ENCODE assay signal across 1 cellular context in the genomic region with DNA sequence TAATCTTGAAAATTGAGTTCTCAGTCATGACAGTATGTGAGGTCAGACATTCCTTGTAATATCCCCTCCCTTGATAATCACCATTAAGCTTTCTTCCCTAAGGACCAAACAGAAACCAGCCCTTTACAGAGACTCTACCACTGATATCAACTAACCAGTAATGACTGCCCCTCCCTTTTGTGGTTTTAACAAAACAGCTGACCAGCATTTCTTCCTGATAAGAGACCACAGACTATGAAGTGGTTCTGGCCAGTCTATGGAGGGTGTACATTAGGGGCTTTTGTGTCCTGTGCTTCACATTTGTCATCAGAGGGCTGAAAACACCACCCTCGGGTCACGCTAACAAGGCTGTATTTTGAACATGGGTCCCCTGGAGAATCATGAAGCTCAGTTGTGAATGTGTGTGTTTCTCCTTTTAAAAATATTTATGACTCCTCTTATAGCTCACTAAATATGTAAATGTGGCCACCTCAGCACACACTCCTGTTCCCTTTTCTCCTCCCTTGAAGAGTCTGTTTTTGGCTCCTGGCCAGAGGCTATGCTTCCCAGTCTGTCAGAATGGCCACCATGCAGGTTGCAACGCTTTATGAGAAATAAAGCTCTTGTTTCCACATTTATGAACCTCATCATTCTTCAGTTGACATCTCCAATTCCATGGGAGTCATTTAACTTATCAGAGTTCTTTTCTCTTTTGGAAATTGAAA.
TF ChIP-seq lines count a peak whose summit lies in the region.

No MANE protein-coding gene starts in this region.

TF ChIP-seq in GM12878, 131 proteins besides CTCF, POLR2A, EP300 and RAD21 (continued from another document and continues in another):
- TF ChIP-seq, protein P1, sequence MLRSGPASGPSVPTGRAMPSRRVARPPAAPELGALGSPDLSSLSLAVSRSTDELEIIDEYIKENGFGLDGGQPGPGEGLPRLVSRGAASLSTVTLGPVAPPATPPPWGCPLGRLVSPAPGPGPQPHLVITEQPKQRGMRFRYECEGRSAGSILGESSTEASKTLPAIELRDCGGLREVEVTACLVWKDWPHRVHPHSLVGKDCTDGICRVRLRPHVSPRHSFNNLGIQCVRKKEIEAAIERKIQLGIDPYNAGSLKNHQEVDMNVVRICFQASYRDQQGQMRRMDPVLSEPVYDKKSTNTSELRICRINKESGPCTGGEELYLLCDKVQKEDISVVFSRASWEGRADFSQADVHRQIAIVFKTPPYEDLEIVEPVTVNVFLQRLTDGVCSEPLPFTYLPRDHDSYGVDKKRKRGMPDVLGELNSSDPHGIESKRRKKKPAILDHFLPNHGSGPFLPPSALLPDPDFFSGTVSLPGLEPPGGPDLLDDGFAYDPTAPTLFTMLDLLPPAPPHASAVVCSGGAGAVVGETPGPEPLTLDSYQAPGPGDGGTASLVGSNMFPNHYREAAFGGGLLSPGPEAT (IDR thresholded peaks at IDR 0.05; ENCODE audit: low read depth), result peak; percentile 85; the same call in 1 of the 2 replicates
- no peak for TF ChIP-seq SUPT20H (IDR thresholded peaks at IDR 0.05; ENCODE audit: borderline replicate concordance, control insufficient read depth, low read depth, low read length)
- TF ChIP-seq RELA (IDR thresholded peaks at IDR 0.05; ENCODE audit: borderline replicate concordance, partially characterized antibody), result peak; percentile 32
- TF ChIP-seq, protein P2, sequence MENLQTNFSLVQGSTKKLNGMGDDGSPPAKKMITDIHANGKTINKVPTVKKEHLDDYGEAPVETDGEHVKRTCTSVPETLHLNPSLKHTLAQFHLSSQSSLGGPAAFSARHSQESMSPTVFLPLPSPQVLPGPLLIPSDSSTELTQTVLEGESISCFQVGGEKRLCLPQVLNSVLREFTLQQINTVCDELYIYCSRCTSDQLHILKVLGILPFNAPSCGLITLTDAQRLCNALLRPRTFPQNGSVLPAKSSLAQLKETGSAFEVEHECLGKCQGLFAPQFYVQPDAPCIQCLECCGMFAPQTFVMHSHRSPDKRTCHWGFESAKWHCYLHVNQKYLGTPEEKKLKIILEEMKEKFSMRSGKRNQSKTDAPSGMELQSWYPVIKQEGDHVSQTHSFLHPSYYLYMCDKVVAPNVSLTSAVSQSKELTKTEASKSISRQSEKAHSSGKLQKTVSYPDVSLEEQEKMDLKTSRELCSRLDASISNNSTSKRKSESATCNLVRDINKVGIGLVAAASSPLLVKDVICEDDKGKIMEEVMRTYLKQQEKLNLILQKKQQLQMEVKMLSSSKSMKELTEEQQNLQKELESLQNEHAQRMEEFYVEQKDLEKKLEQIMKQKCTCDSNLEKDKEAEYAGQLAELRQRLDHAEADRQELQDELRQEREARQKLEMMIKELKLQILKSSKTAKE (IDR thresholded peaks at IDR 0.05; ENCODE audit: low read depth, poor library complexity, severe bottlenecking), result peak; percentile 52
- TF ChIP-seq ETV6 (conservative IDR thresholded peaks at IDR 0.05 in 1 of 2, IDR thresholded peaks at IDR 0.05 in 1 of 2; ENCODE audit: borderline replicate concordance in 1 of 2, low read depth in 1 of 2), result 0 out of 4 replicates have a peak, but pooled peaks of 1 of the 2 experiments have one; percentile 22
- TF ChIP-seq, protein P3, sequence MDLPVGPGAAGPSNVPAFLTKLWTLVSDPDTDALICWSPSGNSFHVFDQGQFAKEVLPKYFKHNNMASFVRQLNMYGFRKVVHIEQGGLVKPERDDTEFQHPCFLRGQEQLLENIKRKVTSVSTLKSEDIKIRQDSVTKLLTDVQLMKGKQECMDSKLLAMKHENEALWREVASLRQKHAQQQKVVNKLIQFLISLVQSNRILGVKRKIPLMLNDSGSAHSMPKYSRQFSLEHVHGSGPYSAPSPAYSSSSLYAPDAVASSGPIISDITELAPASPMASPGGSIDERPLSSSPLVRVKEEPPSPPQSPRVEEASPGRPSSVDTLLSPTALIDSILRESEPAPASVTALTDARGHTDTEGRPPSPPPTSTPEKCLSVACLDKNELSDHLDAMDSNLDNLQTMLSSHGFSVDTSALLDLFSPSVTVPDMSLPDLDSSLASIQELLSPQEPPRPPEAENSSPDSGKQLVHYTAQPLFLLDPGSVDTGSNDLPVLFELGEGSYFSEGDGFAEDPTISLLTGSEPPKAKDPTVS (IDR thresholded peaks at IDR 0.05; ENCODE audit: low read depth, low read length), result no peak
- no peak for TF ChIP-seq ZBED1 (IDR thresholded peaks at IDR 0.05; ENCODE audit: borderline replicate concordance)
- TF ChIP-seq, protein P4, sequence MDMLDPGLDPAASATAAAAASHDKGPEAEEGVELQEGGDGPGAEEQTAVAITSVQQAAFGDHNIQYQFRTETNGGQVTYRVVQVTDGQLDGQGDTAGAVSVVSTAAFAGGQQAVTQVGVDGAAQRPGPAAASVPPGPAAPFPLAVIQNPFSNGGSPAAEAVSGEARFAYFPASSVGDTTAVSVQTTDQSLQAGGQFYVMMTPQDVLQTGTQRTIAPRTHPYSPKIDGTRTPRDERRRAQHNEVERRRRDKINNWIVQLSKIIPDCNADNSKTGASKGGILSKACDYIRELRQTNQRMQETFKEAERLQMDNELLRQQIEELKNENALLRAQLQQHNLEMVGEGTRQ (IDR thresholded peaks at IDR 0.05; ENCODE audit: borderline replicate concordance, low read depth, low read length), result no peak
- no peak; the same call in 1 of the 2 replicates for TF ChIP-seq NR2F1 (conservative IDR thresholded peaks at IDR 0.05)
- TF ChIP-seq RAD51 (IDR thresholded peaks at IDR 0.05), result peak; percentile 49; the same call in 1 of the 2 replicates
- TF ChIP-seq SRF (IDR thresholded peaks at IDR 0.05; ENCODE audit: low read depth in 2 of 2, low read length in 2 of 2), result no peak
- 0 out of 2 replicates have a peak, but pooled peaks have one; percentile 20 for TF ChIP-seq CREM (IDR thresholded peaks at IDR 0.05; ENCODE audit: low read depth)
- TF ChIP-seq NFIC (IDR thresholded peaks at IDR 0.05; ENCODE audit: low read depth, low read length), result 0 out of 2 replicates have a peak, but pooled peaks have one; percentile 18
- TF ChIP-seq SMC3 (IDR thresholded peaks at IDR 0.05; ENCODE audit: borderline replicate concordance, low read length), result no peak
- peak; percentile 58 for TF ChIP-seq MEF2B (IDR thresholded peaks at IDR 0.05; ENCODE audit: partially characterized antibody, poor library complexity, severe bottlenecking)
- no peak for TF ChIP-seq GABPA (IDR thresholded peaks at IDR 0.05; ENCODE audit: low read depth)
- no peak for TF ChIP-seq NFXL1 (IDR thresholded peaks at IDR 0.05; ENCODE audit: borderline replicate concordance)
- peak; percentile 61; the same call in 1 of the 2 replicates for TF ChIP-seq CBFB (IDR thresholded peaks at IDR 0.05; ENCODE audit: low read depth)
- TF ChIP-seq, protein P5, sequence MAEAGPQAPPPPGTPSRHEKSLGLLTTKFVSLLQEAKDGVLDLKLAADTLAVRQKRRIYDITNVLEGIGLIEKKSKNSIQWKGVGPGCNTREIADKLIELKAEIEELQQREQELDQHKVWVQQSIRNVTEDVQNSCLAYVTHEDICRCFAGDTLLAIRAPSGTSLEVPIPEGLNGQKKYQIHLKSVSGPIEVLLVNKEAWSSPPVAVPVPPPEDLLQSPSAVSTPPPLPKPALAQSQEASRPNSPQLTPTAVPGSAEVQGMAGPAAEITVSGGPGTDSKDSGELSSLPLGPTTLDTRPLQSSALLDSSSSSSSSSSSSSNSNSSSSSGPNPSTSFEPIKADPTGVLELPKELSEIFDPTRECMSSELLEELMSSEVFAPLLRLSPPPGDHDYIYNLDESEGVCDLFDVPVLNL (IDR thresholded peaks at IDR 0.05; ENCODE audit: low read depth, low read length), result no peak
- TF ChIP-seq, protein P6, sequence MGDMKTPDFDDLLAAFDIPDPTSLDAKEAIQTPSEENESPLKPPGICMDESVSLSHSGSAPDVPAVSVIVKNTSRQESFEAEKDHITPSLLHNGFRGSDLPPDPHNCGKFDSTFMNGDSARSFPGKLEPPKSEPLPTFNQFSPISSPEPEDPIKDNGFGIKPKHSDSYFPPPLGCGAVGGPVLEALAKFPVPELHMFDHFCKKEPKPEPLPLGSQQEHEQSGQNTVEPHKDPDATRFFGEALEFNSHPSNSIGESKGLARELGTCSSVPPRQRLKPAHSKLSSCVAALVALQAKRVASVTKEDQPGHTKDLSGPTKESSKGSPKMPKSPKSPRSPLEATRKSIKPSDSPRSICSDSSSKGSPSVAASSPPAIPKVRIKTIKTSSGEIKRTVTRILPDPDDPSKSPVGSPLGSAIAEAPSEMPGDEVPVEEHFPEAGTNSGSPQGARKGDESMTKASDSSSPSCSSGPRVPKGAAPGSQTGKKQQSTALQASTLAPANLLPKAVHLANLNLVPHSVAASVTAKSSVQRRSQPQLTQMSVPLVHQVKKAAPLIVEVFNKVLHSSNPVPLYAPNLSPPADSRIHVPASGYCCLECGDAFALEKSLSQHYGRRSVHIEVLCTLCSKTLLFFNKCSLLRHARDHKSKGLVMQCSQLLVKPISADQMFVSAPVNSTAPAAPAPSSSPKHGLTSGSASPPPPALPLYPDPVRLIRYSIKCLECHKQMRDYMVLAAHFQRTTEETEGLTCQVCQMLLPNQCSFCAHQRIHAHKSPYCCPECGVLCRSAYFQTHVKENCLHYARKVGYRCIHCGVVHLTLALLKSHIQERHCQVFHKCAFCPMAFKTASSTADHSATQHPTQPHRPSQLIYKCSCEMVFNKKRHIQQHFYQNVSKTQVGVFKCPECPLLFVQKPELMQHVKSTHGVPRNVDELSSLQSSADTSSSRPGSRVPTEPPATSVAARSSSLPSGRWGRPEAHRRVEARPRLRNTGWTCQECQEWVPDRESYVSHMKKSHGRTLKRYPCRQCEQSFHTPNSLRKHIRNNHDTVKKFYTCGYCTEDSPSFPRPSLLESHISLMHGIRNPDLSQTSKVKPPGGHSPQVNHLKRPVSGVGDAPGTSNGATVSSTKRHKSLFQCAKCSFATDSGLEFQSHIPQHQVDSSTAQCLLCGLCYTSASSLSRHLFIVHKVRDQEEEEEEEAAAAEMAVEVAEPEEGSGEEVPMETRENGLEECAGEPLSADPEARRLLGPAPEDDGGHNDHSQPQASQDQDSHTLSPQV (IDR thresholded peaks at IDR 0.05), result no peak
- TF ChIP-seq JUND (IDR thresholded peaks at IDR 0.05; ENCODE audit: low read depth, low read length), result no peak
- peak; percentile 89 for TF ChIP-seq RUNX3 (IDR thresholded peaks at IDR 0.05; ENCODE audit: low read length)
- TF ChIP-seq, protein P7, sequence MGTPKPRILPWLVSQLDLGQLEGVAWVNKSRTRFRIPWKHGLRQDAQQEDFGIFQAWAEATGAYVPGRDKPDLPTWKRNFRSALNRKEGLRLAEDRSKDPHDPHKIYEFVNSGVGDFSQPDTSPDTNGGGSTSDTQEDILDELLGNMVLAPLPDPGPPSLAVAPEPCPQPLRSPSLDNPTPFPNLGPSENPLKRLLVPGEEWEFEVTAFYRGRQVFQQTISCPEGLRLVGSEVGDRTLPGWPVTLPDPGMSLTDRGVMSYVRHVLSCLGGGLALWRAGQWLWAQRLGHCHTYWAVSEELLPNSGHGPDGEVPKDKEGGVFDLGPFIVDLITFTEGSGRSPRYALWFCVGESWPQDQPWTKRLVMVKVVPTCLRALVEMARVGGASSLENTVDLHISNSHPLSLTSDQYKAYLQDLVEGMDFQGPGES (IDR thresholded peaks at IDR 0.05), result no peak
- peak; percentile 61 for TF ChIP-seq SMAD1 (IDR thresholded peaks at IDR 0.05; ENCODE audit: low read depth, partially characterized antibody)
- no peak for TF ChIP-seq PAX5 (IDR thresholded peaks at IDR 0.05; ENCODE audit: borderline replicate concordance, low read depth, low read length)
- TF ChIP-seq BMI1 (IDR thresholded peaks at IDR 0.05; ENCODE audit: borderline replicate concordance), result no peak
- no peak for TF ChIP-seq RB1 (IDR thresholded peaks at IDR 0.05; ENCODE audit: borderline replicate concordance)
- no peak for TF ChIP-seq TARDBP (IDR thresholded peaks at IDR 0.05; ENCODE audit: borderline replicate concordance)
- no peak for TF ChIP-seq CHD4 (IDR thresholded peaks at IDR 0.05)
- peak; percentile 65; the same call in 1 of the 2 replicates for TF ChIP-seq ZNF24 (IDR thresholded peaks at IDR 0.05)
- no peak for TF ChIP-seq NBN (IDR thresholded peaks at IDR 0.05)
- TF ChIP-seq BHLHE40 (IDR thresholded peaks at IDR 0.05; ENCODE audit: borderline replicate concordance in 1 of 2, low read depth in 2 of 2, low read length in 1 of 2), result peak; percentile 39 to 48; a peak in 1 of 4 replicates
- TF ChIP-seq MEF2A (IDR thresholded peaks at IDR 0.05; ENCODE audit: insufficient read depth, low read depth, low read length), result no peak
- no peak for TF ChIP-seq POLR2AphosphoS2 (IDR thresholded peaks at IDR 0.05; ENCODE audit: low read depth, low read length)
- TF ChIP-seq NFYA (IDR thresholded peaks at IDR 0.05; ENCODE audit: borderline replicate concordance, low read depth, low read length), result no peak
- no peak for TF ChIP-seq MYB (IDR thresholded peaks at IDR 0.05; ENCODE audit: borderline replicate concordance, low read depth, low read length)
- TF ChIP-seq, protein P8, sequence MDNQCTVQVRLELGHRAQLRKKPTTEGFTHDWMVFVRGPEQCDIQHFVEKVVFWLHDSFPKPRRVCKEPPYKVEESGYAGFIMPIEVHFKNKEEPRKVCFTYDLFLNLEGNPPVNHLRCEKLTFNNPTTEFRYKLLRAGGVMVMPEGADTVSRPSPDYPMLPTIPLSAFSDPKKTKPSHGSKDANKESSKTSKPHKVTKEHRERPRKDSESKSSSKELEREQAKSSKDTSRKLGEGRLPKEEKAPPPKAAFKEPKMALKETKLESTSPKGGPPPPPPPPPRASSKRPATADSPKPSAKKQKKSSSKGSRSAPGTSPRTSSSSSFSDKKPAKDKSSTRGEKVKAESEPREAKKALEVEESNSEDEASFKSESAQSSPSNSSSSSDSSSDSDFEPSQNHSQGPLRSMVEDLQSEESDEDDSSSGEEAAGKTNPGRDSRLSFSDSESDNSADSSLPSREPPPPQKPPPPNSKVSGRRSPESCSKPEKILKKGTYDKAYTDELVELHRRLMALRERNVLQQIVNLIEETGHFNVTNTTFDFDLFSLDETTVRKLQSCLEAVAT (IDR thresholded peaks at IDR 0.05), result peak; percentile 53; the same call in 1 of the 2 replicates
- TF ChIP-seq WRNIP1 (IDR thresholded peaks at IDR 0.05; ENCODE audit: borderline replicate concordance, low read depth, low read length), result no peak
- TF ChIP-seq IKZF1 (conservative IDR thresholded peaks at IDR 0.05), result peak; percentile 78
- TF ChIP-seq MTA2 (IDR thresholded peaks at IDR 0.05; ENCODE audit: low read depth), result peak; percentile 87
- TF ChIP-seq, protein P9, sequence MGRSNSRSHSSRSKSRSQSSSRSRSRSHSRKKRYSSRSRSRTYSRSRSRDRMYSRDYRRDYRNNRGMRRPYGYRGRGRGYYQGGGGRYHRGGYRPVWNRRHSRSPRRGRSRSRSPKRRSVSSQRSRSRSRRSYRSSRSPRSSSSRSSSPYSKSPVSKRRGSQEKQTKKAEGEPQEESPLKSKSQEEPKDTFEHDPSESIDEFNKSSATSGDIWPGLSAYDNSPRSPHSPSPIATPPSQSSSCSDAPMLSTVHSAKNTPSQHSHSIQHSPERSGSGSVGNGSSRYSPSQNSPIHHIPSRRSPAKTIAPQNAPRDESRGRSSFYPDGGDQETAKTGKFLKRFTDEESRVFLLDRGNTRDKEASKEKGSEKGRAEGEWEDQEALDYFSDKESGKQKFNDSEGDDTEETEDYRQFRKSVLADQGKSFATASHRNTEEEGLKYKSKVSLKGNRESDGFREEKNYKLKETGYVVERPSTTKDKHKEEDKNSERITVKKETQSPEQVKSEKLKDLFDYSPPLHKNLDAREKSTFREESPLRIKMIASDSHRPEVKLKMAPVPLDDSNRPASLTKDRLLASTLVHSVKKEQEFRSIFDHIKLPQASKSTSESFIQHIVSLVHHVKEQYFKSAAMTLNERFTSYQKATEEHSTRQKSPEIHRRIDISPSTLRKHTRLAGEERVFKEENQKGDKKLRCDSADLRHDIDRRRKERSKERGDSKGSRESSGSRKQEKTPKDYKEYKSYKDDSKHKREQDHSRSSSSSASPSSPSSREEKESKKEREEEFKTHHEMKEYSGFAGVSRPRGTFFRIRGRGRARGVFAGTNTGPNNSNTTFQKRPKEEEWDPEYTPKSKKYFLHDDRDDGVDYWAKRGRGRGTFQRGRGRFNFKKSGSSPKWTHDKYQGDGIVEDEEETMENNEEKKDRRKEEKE (IDR thresholded peaks at IDR 0.05), result no peak
- no peak for TF ChIP-seq PAX8 (IDR thresholded peaks at IDR 0.05)
- no peak for TF ChIP-seq ZNF274 (IDR thresholded peaks at IDR 0.05; ENCODE audit: insufficient read depth, insufficient read length)
